In the genomic region with DNA sequence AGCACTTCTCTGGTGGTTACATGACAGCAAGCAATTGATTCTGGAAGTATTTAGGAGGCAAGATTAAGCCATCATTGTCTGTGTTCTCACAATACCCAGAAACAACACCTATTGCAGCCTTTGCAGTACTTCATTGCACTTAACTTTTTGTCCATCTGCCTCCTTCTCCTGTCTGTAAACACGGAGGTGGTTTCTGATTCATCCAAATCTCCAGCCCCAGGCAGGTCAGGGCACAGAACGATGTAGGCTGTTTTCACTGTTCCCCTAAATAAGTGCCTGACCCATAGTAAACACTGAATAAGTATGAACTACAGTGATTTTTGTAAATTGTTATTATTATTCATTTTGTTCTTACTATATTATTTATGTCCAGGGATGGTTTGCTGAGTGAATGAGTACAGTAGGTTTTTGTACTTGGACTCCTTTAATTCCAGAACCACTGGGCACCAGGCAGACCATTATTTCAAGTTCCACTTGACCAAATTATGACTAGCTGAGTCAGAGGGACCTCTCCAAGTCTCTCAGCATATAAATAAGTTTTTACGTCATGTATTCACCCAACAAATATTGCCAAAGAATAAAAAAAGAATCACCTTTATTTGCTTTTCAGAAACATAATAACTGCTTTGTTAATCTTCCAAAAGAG, we compare ENCODE assay signal across 18 cellular contexts.
"Had no signal": no experiment of that assay in that cellular context is flagged by ENCODE, and none has a peak within 500 bp of the region (broad histone marks: within the 10 kb centered on the region; RNA-seq: fewer than 3 reads in every experiment).

No MANE protein-coding gene starts in this region.

- H3K27ac ChIP-seq: brain microvascular endothelial cell, coronary artery, esophagus squamous epithelium, right atrium auricular region, thyroid gland had no signal

- H3K4me1 ChIP-seq: esophagus squamous epithelium had no signal

- H3K9me3 ChIP-seq: esophagus squamous epithelium, right atrium auricular region, thyroid gland, uterus had no signal

- ATAC-seq: activated CD8-positive, alpha-beta T cell treated with anti-CD3 and anti-CD28 coated beads, Interleukin-2, amount 10 ng/mL, durations not matched to agents 7 days and 5 days; left colon had no signal

- DNase-seq: activated CD4-positive, alpha-beta T cell treated with anti-CD3 and anti-CD28 coated beads for 48 hours; activated CD4-positive, CD25-positive, alpha-beta regulatory T cell; activated CD8-positive, alpha-beta T cell treated with anti-CD3 and anti-CD28 coated beads, Interleukin-2, amount 10 ng/mL, durations not matched to agents 7 days and 5 days; activated naive CD4-positive, alpha-beta T cell treated with Interleukin-2 at 50 U/mL for 16 hours; activated naive CD8-positive, alpha-beta T cell treated with anti-CD3 and anti-CD28 coated beads, Interleukin-2, amount 10 ng/mL, durations not matched to agents 7 days and 5 days; activated T-cell treated with anti-CD3 and anti-CD28 coated beads, Interleukin-2, amount 50 U/mL, for 24 hours; brain microvascular endothelial cell; esophagus squamous epithelium; left colon; naive B cell; stimulated activated CD4-positive, alpha-beta T cell treated with anti-CD3 and anti-CD28 coated beads, Interleukin-2, amount 100 ng/mL, for 24 hours; stimulated activated naive CD4-positive, alpha-beta T cell treated with Interleukin-2 at 50 U/mL for 16 hours; T-helper 1 cell; T-helper 9 cell; thyroid gland; uterus had no signal

- H3K36me3 ChIP-seq: brain microvascular endothelial cell, esophagus squamous epithelium, right atrium auricular region, thyroid gland, uterus had no signal

- H3K4me3 ChIP-seq: coronary artery, esophagus squamous epithelium, right atrium auricular region, thyroid gland, uterus had no signal

- H3K27me3 ChIP-seq: brain microvascular endothelial cell, esophagus squamous epithelium, right atrium auricular region, thyroid gland, uterus had no signal
